In genomic region chr5:90173299-90174030, GRCh38 we compare ENCODE assay signal across 28 cellular contexts.
DNase-seq lines count a peak whose midpoint lies in the region; ATAC-seq, FAIRE-seq and TF ChIP-seq lines count a peak whose summit lies in the region.
"Had no signal": no experiment of that assay in that cellular context is flagged by ENCODE, and none has a peak within 500 bp of the region (broad histone marks: within the 10 kb centered on the region; RNA-seq: fewer than 3 reads in every experiment).

No MANE protein-coding gene starts in this region.

- no peak for TF ChIP-seq EP300 in SK-N-SH (IDR thresholded peaks at IDR 0.05; ENCODE audit: borderline replicate concordance in 1 of 2, low read depth in 1 of 2, low read length in 1 of 2)

- H3F3A ChIP-seq in SK-N-SH (replicated peaks; ENCODE audit: insufficient read depth): no peaks in the 10 kb centered on the region

- DNase-seq in SK-N-SH (no peak), astrocyte (ENCODE audit: low read depth) (peak; percentile 85), fibroblast of the aortic adventitia (ENCODE audit: low read depth) (peak; percentile 26), NCI-H2171 (lab: John Stamatoyannopoulos, UW) (no peak)
- DNase-seq in activated naive CD4-positive, alpha-beta T cell treated with anti-CD3 and anti-CD28 coated beads, Interleukin-2, amount 10 ng/mL, durations not matched to agents 7 days and 5 days: no peak
- no peak for DNase-seq in activated T-cell treated with anti-CD3 and anti-CD28 coated beads, Interleukin-2, amount 50 U/mL, for 24 hours
- DNase-seq: ACHN; BE2C; CD8-positive, alpha-beta memory T cell; DMS 273 treated with DMSO at 0.1 percent for 48 hours; DMS79; EL; GF-D8; HCEC 1CT; KBM-7; MG63; NCI-H1694; NCI-H2029 treated with DMSO at 0.1 percent for 48 hours; NCI-H2227 treated with DMSO at 0.1 percent for 48 hours; NCI-H510A; Peyer's patch; SJCRH30 had no signal

- H3K36me3 ChIP-seq in SK-N-SH (replicated peaks in 1 of 2; ENCODE audit: control insufficient read depth in 1 of 2, insufficient read depth in 2 of 2, low read length in 1 of 2) (no peaks in the 10 kb centered on the region), astrocyte (ENCODE audit: insufficient read depth, low read length) (no peaks in the 10 kb centered on the region)
- H3K36me3 ChIP-seq: BE2C, MG63, Peyer's patch, SJCRH30 had no signal

- H3K27ac ChIP-seq in SK-N-SH (ENCODE audit: low read depth in 2 of 2, low read length in 1 of 2): no peak overlapping the region
- H3K27ac ChIP-seq in astrocyte (ENCODE audit: low read depth, low read length): peak overlapping the region; percentile 29
- H3K27ac ChIP-seq: 22Rv1, Peyer's patch, SJCRH30 had no signal

- no peak for ATAC-seq in SK-N-SH treated with all-trans-retinoic acid at 6 μM for 48 hours
- no peak for ATAC-seq in HG02759 (IDR thresholded peaks at IDR 0.05; ENCODE audit: unreplicated experiment)

- TF ChIP-seq CTCF in SK-N-SH (IDR thresholded peaks at IDR 0.05) (no peak), astrocyte (IDR thresholded peaks at IDR 0.05; ENCODE audit: insufficient read depth, low read depth, low read length) (no peak), fibroblast of the aortic adventitia (IDR thresholded peaks at IDR 0.05; ENCODE audit: insufficient read depth, low read length) (no peak)

- no peak overlapping the region for H2AFZ ChIP-seq in SK-N-SH (ENCODE audit: low read depth)
- no peak overlapping the region for H2AFZ ChIP-seq in astrocyte (ENCODE audit: low read depth, low read length)

- TF ChIP-seq RAD21 in SK-N-SH (IDR thresholded peaks at IDR 0.05; ENCODE audit: low read length): no peak

- H3K27me3 Mint-ChIP-seq in astrocyte (ENCODE audit: low read depth, unreplicated experiment): peaks cover 4% of the 10 kb centered on the region
- no peaks in the 10 kb centered on the region for H3K27me3 Mint-ChIP-seq in activated naive CD4-positive, alpha-beta T cell treated with anti-CD3 and anti-CD28 coated beads, Interleukin-2, amount 10 ng/mL, durations not matched to agents 7 days and 5 days
- no peaks in the 10 kb centered on the region for H3K27me3 Mint-ChIP-seq in activated T-cell treated with anti-CD3 and anti-CD28 coated beads, Interleukin-2, amount 50 U/mL, for 24 hours
- H3K27me3 Mint-ChIP-seq: CD8-positive, alpha-beta memory T cell had no signal

- H4K20me1 ChIP-seq in SK-N-SH (ENCODE audit: insufficient read depth): no peaks in the 10 kb centered on the region
- H4K20me1 ChIP-seq in astrocyte (ENCODE audit: insufficient read depth, low read length): no peaks in the 10 kb centered on the region

- no peaks in the 10 kb centered on the region for H3K4me1 Mint-ChIP-seq in astrocyte (ENCODE audit: low read depth, unreplicated experiment)
- H3K4me1 Mint-ChIP-seq in activated naive CD4-positive, alpha-beta T cell treated with anti-CD3 and anti-CD28 coated beads, Interleukin-2, amount 10 ng/mL, durations not matched to agents 7 days and 5 days: no peaks in the 10 kb centered on the region
- no peaks in the 10 kb centered on the region for H3K4me1 Mint-ChIP-seq in activated T-cell treated with anti-CD3 and anti-CD28 coated beads, Interleukin-2, amount 50 U/mL, for 24 hours (ENCODE audit: low read depth)
- H3K4me1 Mint-ChIP-seq: CD8-positive, alpha-beta memory T cell had no signal

- H3K27me3 ChIP-seq in SK-N-SH (ENCODE audit: insufficient read depth) (no peaks in the 10 kb centered on the region), astrocyte (ENCODE audit: insufficient read depth, low read length) (no peaks in the 10 kb centered on the region)
- H3K27me3 ChIP-seq: BE2C, MG63, Peyer's patch, SJCRH30 had no signal

- no peak for FAIRE-seq in astrocyte (lab: Jason Lieb, UNC)
- FAIRE-seq: GM12891, H1 had no signal

- H3K4me3 ChIP-seq in SK-N-SH (ENCODE audit: low read depth in 2 of 2, low read length in 1 of 2): no peak overlapping the region
- H3K4me3 ChIP-seq in astrocyte (ENCODE audit: insufficient read depth, low read depth, low read length): no peak overlapping the region
- no peak overlapping the region for H3K4me3 ChIP-seq in fibroblast of the aortic adventitia (ENCODE audit: low read depth, low read length)
- H3K4me3 ChIP-seq: MG63, Peyer's patch, SJCRH30 had no signal

- H3K79me2 ChIP-seq in SK-N-SH (ENCODE audit: insufficient read depth) (no peaks in the 10 kb centered on the region), astrocyte (ENCODE audit: insufficient read depth, low read length) (no peaks in the 10 kb centered on the region)

- POLR2A ChIA-PET in SK-N-SH (lab: Yijun Ruan, JAX): no interaction called here

- H3K9ac ChIP-seq in SK-N-SH: no peak overlapping the region
- H3K9ac ChIP-seq in astrocyte (ENCODE audit: low read length): peak overlapping the region; percentile 13

- peaks cover 6% of the 10 kb centered on the region for H3K9me3 Mint-ChIP-seq in astrocyte (ENCODE audit: unreplicated experiment)
- H3K9me3 Mint-ChIP-seq in activated naive CD4-positive, alpha-beta T cell treated with anti-CD3 and anti-CD28 coated beads, Interleukin-2, amount 10 ng/mL, durations not matched to agents 7 days and 5 days: peaks cover 7% of the 10 kb centered on the region
- peaks cover 13% of the 10 kb centered on the region for H3K9me3 Mint-ChIP-seq in activated T-cell treated with anti-CD3 and anti-CD28 coated beads, Interleukin-2, amount 50 U/mL, for 24 hours

- H3K9me3 ChIP-seq in SK-N-SH: no peaks in the 10 kb centered on the region
- H3K9me3 ChIP-seq in astrocyte (ENCODE audit: insufficient read depth, low read depth, low read length): no peaks in the 10 kb centered on the region
- H3K9me3 ChIP-seq: BE2C, MG63, Peyer's patch had no signal

- no peaks in the 10 kb centered on the region for H3K36me3 Mint-ChIP-seq in astrocyte (ENCODE audit: low read depth, unreplicated experiment)
- no peaks in the 10 kb centered on the region for H3K36me3 Mint-ChIP-seq in activated naive CD4-positive, alpha-beta T cell treated with anti-CD3 and anti-CD28 coated beads, Interleukin-2, amount 10 ng/mL, durations not matched to agents 7 days and 5 days
- no peaks in the 10 kb centered on the region for H3K36me3 Mint-ChIP-seq in activated T-cell treated with anti-CD3 and anti-CD28 coated beads, Interleukin-2, amount 50 U/mL, for 24 hours (ENCODE audit: low read depth)
- H3K36me3 Mint-ChIP-seq: CD14-positive monocyte; CD8-positive, alpha-beta memory T cell had no signal

- H3K4me3 Mint-ChIP-seq in astrocyte (ENCODE audit: unreplicated experiment): no peak overlapping the region
- H3K4me3 Mint-ChIP-seq in activated naive CD4-positive, alpha-beta T cell treated with anti-CD3 and anti-CD28 coated beads, Interleukin-2, amount 10 ng/mL, durations not matched to agents 7 days and 5 days: no peak overlapping the region
- H3K4me3 Mint-ChIP-seq in activated T-cell treated with anti-CD3 and anti-CD28 coated beads, Interleukin-2, amount 50 U/mL, for 24 hours: no peak overlapping the region
- H3K4me3 Mint-ChIP-seq: CD14-positive monocyte; CD8-positive, alpha-beta memory T cell had no signal

- WGBS in SK-N-SH (ENCODE audit: low lambda C conversion rate): 71% methylated on average over 1 of the region's 1 CpG

- no peaks in the 10 kb centered on the region for H3K9me2 ChIP-seq in SK-N-SH

- H3K4me2 ChIP-seq in SK-N-SH: no peak overlapping the region
- no peak overlapping the region for H3K4me2 ChIP-seq in astrocyte (ENCODE audit: low read length)

- CTCF ChIA-PET in SK-N-SH (lab: Yijun Ruan, JAX): no interaction called here
- CTCF ChIA-PET in activated naive CD4-positive, alpha-beta T cell treated with anti-CD3 and anti-CD28 coated beads, Interleukin-2, amount 10 ng/mL, durations not matched to agents 7 days and 5 days (lab: Charles Lee): no interaction called here

- no peak overlapping the region for H3K27ac Mint-ChIP-seq in astrocyte (ENCODE audit: unreplicated experiment)
- H3K27ac Mint-ChIP-seq in activated naive CD4-positive, alpha-beta T cell treated with anti-CD3 and anti-CD28 coated beads, Interleukin-2, amount 10 ng/mL, durations not matched to agents 7 days and 5 days: no peak overlapping the region
- no peak overlapping the region for H3K27ac Mint-ChIP-seq in activated T-cell treated with anti-CD3 and anti-CD28 coated beads, Interleukin-2, amount 50 U/mL, for 24 hours
- H3K27ac Mint-ChIP-seq: CD14-positive monocyte; CD8-positive, alpha-beta memory T cell had no signal

- H3K4me1 ChIP-seq in SK-N-SH (ENCODE audit: control insufficient read depth in 1 of 2, insufficient read depth in 2 of 2, low read depth in 1 of 2, low read length in 1 of 2) (peaks cover 0 to 31% of the 10 kb centered on the region in 2 experiments; a peak in 2 of 4 replicates), astrocyte (ENCODE audit: insufficient read depth, low read length) (no peaks in the 10 kb centered on the region)
- H3K4me1 ChIP-seq: Peyer's patch, SJCRH30 had no signal

TF ChIP-seq in SK-N-SH treated with all-trans-retinoic acid at 6 μM for 48 hours, 23 proteins besides CTCF, POLR2A, EP300 and RAD21:
- TF ChIP-seq CSRNP3 (CRISPR knock-in tag; IDR thresholded peaks at IDR 0.05) (no peak), ISL1 (CRISPR knock-in tag; IDR thresholded peaks at IDR 0.05) (peak; percentile 69)

TF ChIP-seq in SK-N-SH, 30 proteins besides CTCF, POLR2A, EP300 and RAD21:
- no peak for TF ChIP-seq USF2 (IDR thresholded peaks at IDR 0.05; ENCODE audit: borderline replicate concordance, low read depth, low read length)

Comparison
In these comparisons a context has a peak if more than half of its experiments do, and no peak if none do; other contexts are left out.
1. DNase-seq: peak in astrocyte (single experiment) and fibroblast of the aortic adventitia (single experiment); none in SK-N-SH (single experiment), activated naive CD4-positive, alpha-beta T cell treated with anti-CD3 and anti-CD28 coated beads, Interleukin-2, amount 10 ng/mL, durations not matched to agents 7 days and 5 days (single experiment), NCI-H2171 (single experiment) and activated T-cell treated with anti-CD3 and anti-CD28 coated beads, Interleukin-2, amount 50 U/mL, for 24 hours (single experiment).